ENCODE assay signal across 22 cellular contexts in the genomic region with DNA sequence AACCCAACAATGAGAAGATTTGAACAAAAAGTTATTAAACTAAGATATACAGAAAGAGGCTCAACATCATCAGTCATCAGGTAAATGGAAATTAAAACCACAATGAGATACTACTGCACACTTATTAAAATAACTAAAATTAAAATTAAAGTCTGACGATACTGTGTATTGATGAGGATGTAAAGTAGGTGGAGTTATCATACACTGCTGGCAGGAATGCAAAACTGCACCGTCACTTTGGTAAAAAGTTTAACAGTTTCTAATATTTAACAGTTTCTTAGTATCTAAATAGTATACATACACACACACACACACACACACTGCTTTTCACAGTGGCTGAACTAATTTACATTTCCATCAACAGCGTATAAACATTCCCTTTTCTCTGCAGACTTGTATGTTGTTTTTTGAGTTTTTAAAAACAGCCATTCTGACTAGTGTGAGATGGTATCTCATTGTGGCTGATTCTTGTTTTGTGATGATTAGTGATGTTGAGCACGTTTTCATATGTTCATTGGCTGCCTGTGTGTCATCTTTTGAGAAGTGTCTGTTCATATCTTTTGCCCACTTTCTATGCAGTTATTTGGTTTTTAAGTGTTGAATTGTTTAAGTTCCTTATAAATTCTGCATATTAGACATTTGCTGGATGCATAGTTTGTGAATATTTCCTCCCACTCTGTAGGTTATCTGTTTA.
DNase-seq lines count a peak whose midpoint lies in the region; ATAC-seq and TF ChIP-seq lines count a peak whose summit lies in the region.
"Had no signal": no experiment of that assay in that cellular context is flagged by ENCODE, and none has a peak within 500 bp of the region (broad histone marks: within the 10 kb centered on the region; RNA-seq: fewer than 3 reads in every experiment).

No MANE protein-coding gene starts in this region.

- H2AFZ ChIP-seq in H9 (ENCODE audit: low read length) (no peak overlapping the region), smooth muscle cell (ENCODE audit: low read depth) (no peak overlapping the region)
- H2AFZ ChIP-seq: parathyroid adenoma had no signal

- no peak overlapping the region for H3K4me3 ChIP-seq in astrocyte of the cerebellum (ENCODE audit: low read depth, low read length)
- no peak overlapping the region for H3K4me3 ChIP-seq in fibroblast of villous mesenchyme (ENCODE audit: low read depth, low read length)
- H3K4me3 ChIP-seq in smooth muscle cell = no peak overlapping the region
- H3K4me3 ChIP-seq: coronary artery, heart right ventricle, uterus had no signal

- H3K56ac ChIP-seq in H9 (ENCODE audit: insufficient read length, low read depth, low read length) = no peak overlapping the region

- no peak overlapping the region for H3K14ac ChIP-seq in H9 (ENCODE audit: insufficient read depth, low read length)

- H4K5ac ChIP-seq in H9 (ENCODE audit: insufficient read length, low read depth, low read length) = no peak overlapping the region

- H3K4me2 ChIP-seq in H9 (ENCODE audit: insufficient read depth, insufficient read length, low read length) (no peak overlapping the region), smooth muscle cell (no peak overlapping the region)

- H3K4me1 Mint-ChIP-seq in H9 = peaks cover 10 to 12% of the 10 kb centered on the region in 2 experiments
- H3K4me1 Mint-ChIP-seq: CD4-positive, alpha-beta memory T cell; natural killer cell had no signal

- no peak overlapping the region for H3K27ac ChIP-seq in H9 (ENCODE audit: insufficient read length, low read depth, low read length)
- H3K27ac ChIP-seq in smooth muscle cell (ENCODE audit: low read depth) = no peak overlapping the region
- H3K27ac ChIP-seq: coronary artery, heart right ventricle, parathyroid adenoma, uterus had no signal

- DNase-seq in H9 (no peak), astrocyte of the cerebellum (ENCODE audit: low read depth) (no peak), fibroblast of villous mesenchyme (ENCODE audit: low read depth) (peak; percentile 35), smooth muscle cell (lab: John Stamatoyannopoulos, UW; ENCODE audit: unreplicated experiment) (no peak), GDM1 (lab: John Stamatoyannopoulos, UW) (no peak)
- DNase-seq in stimulated activated CD4-positive, alpha-beta T cell treated with anti-CD3 and anti-CD28 coated beads, Interleukin-12 subunit alpha, Interleukin-12 subunit beta, amount 100 ng/mL, for 4 hours = no peak
- DNase-seq in stimulated activated naive CD8-positive, alpha-beta T cell treated with anti-CD3 and anti-CD28 coated beads, Interleukin-15, Interleukin-2, amounts not matched to agents 100 U/mL and 50 U/mL, for 24 hours = no peak
- DNase-seq: activated CD4-positive, alpha-beta T cell treated with anti-CD3 and anti-CD28 coated beads for 4 hours; activated CD8-positive, alpha-beta memory T cell treated with anti-CD3 and anti-CD28 coated beads, Interleukin-2, amount 10 ng/mL, durations not matched to agents 7 days and 5 days; CD4-positive, alpha-beta memory T cell; DMS153; GF-D8; heart right ventricle; natural killer cell; NCI-H1092; NCI-H2029 treated with DMSO at 0.1 percent for 48 hours; OCI-M1; uterus had no signal

- H3K9ac ChIP-seq in H9 (ENCODE audit: extremely low read depth, insufficient read length, low read length) (no peak overlapping the region), smooth muscle cell (ENCODE audit: low read depth) (no peak overlapping the region)
- H3K9ac ChIP-seq: parathyroid adenoma had no signal

- H3K79me1 ChIP-seq in H9 (ENCODE audit: insufficient read depth, low read depth, low read length, poor library complexity, severe bottlenecking) = no peaks in the 10 kb centered on the region

- no peaks in the 10 kb centered on the region for H3K23me2 ChIP-seq in H9 (ENCODE audit: insufficient read length, low read depth, low read length, poor library complexity, severe bottlenecking)

- no peak overlapping the region for H2BK5ac ChIP-seq in H9 (ENCODE audit: insufficient read length, low read length)

- H3K9me3 ChIP-seq in H9 (ENCODE audit: control insufficient read depth, low read depth, low read length) = no peaks in the 10 kb centered on the region
- H3K9me3 ChIP-seq in smooth muscle cell (replicated peaks; ENCODE audit: low read depth) = no peaks in the 10 kb centered on the region
- H3K9me3 ChIP-seq: uterus had no signal

- H3K4ac ChIP-seq in H9 (ENCODE audit: low read depth, low read length) = no peak overlapping the region

- no peaks in the 10 kb centered on the region for H3K36me3 Mint-ChIP-seq in H9 (ENCODE audit: insufficient read depth in 1 of 3, low read depth in 3 of 3)
- H3K36me3 Mint-ChIP-seq: activated CD8-positive, alpha-beta memory T cell treated with anti-CD3 and anti-CD28 coated beads, Interleukin-2, amount 10 ng/mL, durations not matched to agents 7 days and 5 days; activated naive CD8-positive, alpha-beta T cell; CD4-positive, alpha-beta memory T cell; natural killer cell had no signal

- no peak overlapping the region for H3K18ac ChIP-seq in H9 (ENCODE audit: insufficient read length, low read depth, low read length)

- no peaks in the 10 kb centered on the region for H4K20me1 ChIP-seq in H9 (ENCODE audit: control insufficient read depth, insufficient read depth, insufficient read length)
- no peaks in the 10 kb centered on the region for H4K20me1 ChIP-seq in smooth muscle cell (ENCODE audit: low read depth)

- no peak overlapping the region for H4K91ac ChIP-seq in H9 (ENCODE audit: insufficient read length, low read depth, low read length)

- H3K4me3 Mint-ChIP-seq in H9 = no peak overlapping the region
- H3K4me3 Mint-ChIP-seq: activated CD8-positive, alpha-beta memory T cell treated with anti-CD3 and anti-CD28 coated beads, Interleukin-2, amount 10 ng/mL, durations not matched to agents 7 days and 5 days; activated naive CD8-positive, alpha-beta T cell; CD4-positive, alpha-beta memory T cell; natural killer cell had no signal

- H3K23ac ChIP-seq in H9 (ENCODE audit: insufficient read length, low read depth, low read length) = no peak overlapping the region

- H3K27ac Mint-ChIP-seq in H9 = no peak overlapping the region
- H3K27ac Mint-ChIP-seq: activated CD8-positive, alpha-beta memory T cell treated with anti-CD3 and anti-CD28 coated beads, Interleukin-2, amount 10 ng/mL, durations not matched to agents 7 days and 5 days; activated naive CD8-positive, alpha-beta T cell; CD4-positive, alpha-beta memory T cell; natural killer cell had no signal

- no peak overlapping the region for H2BK20ac ChIP-seq in H9 (ENCODE audit: low read depth, low read length, poor library complexity, severe bottlenecking)

- H3K27me3 ChIP-seq in H9 (ENCODE audit: insufficient read depth, low read length) (peaks cover 2% of the 10 kb centered on the region; the same call in 1 of the 2 replicates), smooth muscle cell (ENCODE audit: low read depth) (no peaks in the 10 kb centered on the region)
- H3K27me3 ChIP-seq: heart right ventricle, uterus had no signal

- no peak overlapping the region for H2BK12ac ChIP-seq in H9 (ENCODE audit: insufficient read length, low read depth, low read length)

- no CpG with 5 or more reads among the region's 4 CpGs for WGBS in H9 (ENCODE audit: extremely low coverage, insufficient read length, low lambda C conversion rate)
- WGBS in smooth muscle cell (ENCODE audit: low lambda C conversion rate) = 73% methylated on average over 4 of the region's 4 CpGs

- H3K79me2 ChIP-seq in H9 (ENCODE audit: insufficient read depth, low read length) (no peaks in the 10 kb centered on the region), smooth muscle cell (ENCODE audit: low read depth) (no peaks in the 10 kb centered on the region)
- H3K79me2 ChIP-seq: parathyroid adenoma had no signal

- no peak overlapping the region for H4K8ac ChIP-seq in H9 (replicated peaks; ENCODE audit: insufficient read length, low read depth, low read length)

- peaks cover 9% of the 10 kb centered on the region; the same call in 1 of the 2 replicates for H3K27me3 Mint-ChIP-seq in H9 (ENCODE audit: low read depth)
- H3K27me3 Mint-ChIP-seq: activated CD8-positive, alpha-beta memory T cell treated with anti-CD3 and anti-CD28 coated beads, Interleukin-2, amount 10 ng/mL, durations not matched to agents 7 days and 5 days; activated naive CD8-positive, alpha-beta T cell; CD4-positive, alpha-beta memory T cell had no signal

- in situ Hi-C loops in astrocyte of the cerebellum (cut with HindIII; ENCODE audit: low sequenced_read_pairs) = no loop called here

- no peak overlapping the region for H2BK120ac ChIP-seq in H9 (ENCODE audit: low read depth, low read length, poor library complexity, severe bottlenecking)

- no peak overlapping the region for H2BK15ac ChIP-seq in H9 (ENCODE audit: low read depth, low read length)

- TF ChIP-seq CTCF in H9 (conservative IDR thresholded peaks at IDR 0.05) (peak; percentile 50), astrocyte of the cerebellum (IDR thresholded peaks at IDR 0.05; ENCODE audit: low read depth, low read length, missing control alignments) (peak; percentile 24), fibroblast of villous mesenchyme (IDR thresholded peaks at IDR 0.05; ENCODE audit: insufficient read depth, low read depth, low read length) (peak; percentile 29), smooth muscle cell (IDR thresholded peaks at IDR 0.05; ENCODE audit: borderline replicate concordance, insufficient read depth, poor library complexity, severe bottlenecking) (peak; percentile 35)

- H3T11ph ChIP-seq in H9 (ENCODE audit: low read length) = no peak overlapping the region

- ATAC-seq in stimulated activated naive CD8-positive, alpha-beta T cell treated with anti-CD3 and anti-CD28 coated beads, Interleukin-15, Interleukin-2, amounts not matched to agents 100 U/mL and 50 U/mL, for 24 hours = no peak
- ATAC-seq: activated CD8-positive, alpha-beta memory T cell treated with anti-CD3 and anti-CD28 coated beads, Interleukin-2, amount 10 ng/mL, durations not matched to agents 7 days and 5 days; heart right ventricle; natural killer cell; sciatic nerve had no signal

- H3K36me3 ChIP-seq in smooth muscle cell (ENCODE audit: low read depth) = no peaks in the 10 kb centered on the region
- H3K36me3 ChIP-seq: heart right ventricle, uterus had no signal

- H3K9me3 Mint-ChIP-seq in H9 = no peaks in the 10 kb centered on the region

- no peak overlapping the region for H2AK5ac ChIP-seq in H9 (ENCODE audit: insufficient read length, low read length)

- H3K4me1 ChIP-seq in H9 (ENCODE audit: insufficient read depth, low read length) = no peaks in the 10 kb centered on the region
- no peaks in the 10 kb centered on the region for H3K4me1 ChIP-seq in smooth muscle cell (ENCODE audit: low read depth)
- H3K4me1 ChIP-seq: heart right ventricle, parathyroid adenoma, uterus had no signal

- no peaks in the 10 kb centered on the region for H3F3A ChIP-seq in smooth muscle cell (ENCODE audit: low read depth)
